ENCODE assay signal across 14 cellular contexts in genomic region chr11:95647805-95648379, GRCh38.
DNase-seq lines count a peak whose midpoint lies in the region; ATAC-seq and TF ChIP-seq lines count a peak whose summit lies in the region.
"Had no signal": no experiment of that assay in that cellular context is flagged by ENCODE, and none has a peak within 500 bp of the region (broad histone marks: within the 10 kb centered on the region; RNA-seq: fewer than 3 reads in every experiment).

No MANE protein-coding gene starts in this region.

- no peak for DNase-seq in CD4-positive, CD25-positive, alpha-beta regulatory T cell
- DNase-seq in breast epithelium (ENCODE audit: low spot score in 2 of 2) (no peak), mesenchymal stem cell (peak; percentile 10), smooth muscle cell (lab: John Stamatoyannopoulos, UW; ENCODE audit: unreplicated experiment) (no peak), NCI-H1105 (lab: John Stamatoyannopoulos, UW) (no peak), NCI-H2107 treated with DMSO at 0.1 percent for 48 hours (lab: John Stamatoyannopoulos, UW; ENCODE audit: unreplicated experiment) (no peak)
- no peak for DNase-seq in naive thymus-derived CD4-positive, alpha-beta T cell
- DNase-seq: activated CD8-positive, alpha-beta T cell treated with anti-CD3 and anti-CD28 coated beads, Interleukin-2, amount 10 ng/mL, durations not matched to agents 7 days and 5 days; anterior cingulate cortex; hippocampal formation; left cardiac atrium; NCI-H748 treated with DMSO at 0.1 percent for 48 hours had no signal

- H3K27ac ChIP-seq in CD4-positive, CD25-positive, alpha-beta regulatory T cell (ENCODE audit: insufficient read depth, low read length, poor library complexity, severe bottlenecking) = no peak overlapping the region
- H3K27ac ChIP-seq in breast epithelium = peak overlapping the region; percentile 65 to 78
- no peak overlapping the region for H3K27ac ChIP-seq in mesenchymal stem cell (ENCODE audit: low read length, poor library complexity, severe bottlenecking)
- peak overlapping the region; percentile 30 for H3K27ac ChIP-seq in smooth muscle cell (ENCODE audit: low read depth)
- H3K27ac ChIP-seq in naive thymus-derived CD4-positive, alpha-beta T cell (ENCODE audit: low read depth, low read length) = no peak overlapping the region

- H3K9ac ChIP-seq in mesenchymal stem cell (ENCODE audit: low read length) (peak overlapping the region; percentile 25), smooth muscle cell (ENCODE audit: low read depth) (no peak overlapping the region)

- H3K9me3 Mint-ChIP-seq in CD4-positive, CD25-positive, alpha-beta regulatory T cell = peaks cover 0 to 13% (median 3%) of the 10 kb centered on the region in 7 donors
- H3K9me3 Mint-ChIP-seq in naive thymus-derived CD4-positive, alpha-beta T cell = peaks cover 0 to 16% (median 5%) of the 10 kb centered on the region in 11 donors

- no peak overlapping the region for H4K91ac ChIP-seq in mesenchymal stem cell (ENCODE audit: low read length)

- H3K4me3 Mint-ChIP-seq in CD4-positive, CD25-positive, alpha-beta regulatory T cell = peak overlapping the region in 2 of 4 donors; percentile 48 to 63
- no peak overlapping the region for H3K4me3 Mint-ChIP-seq in naive thymus-derived CD4-positive, alpha-beta T cell
- H3K4me3 Mint-ChIP-seq: activated CD8-positive, alpha-beta T cell treated with anti-CD3 and anti-CD28 coated beads, Interleukin-2, amount 10 ng/mL, durations not matched to agents 7 days and 5 days had no signal

- H2BK120ac ChIP-seq in mesenchymal stem cell (ENCODE audit: low read depth, low read length) = no peak overlapping the region

- peaks cover 13% of the 10 kb centered on the region for H3K27me3 Mint-ChIP-seq in CD4-positive, CD25-positive, alpha-beta regulatory T cell
- H3K27me3 Mint-ChIP-seq in naive thymus-derived CD4-positive, alpha-beta T cell = no peaks in the 10 kb centered on the region

- peak overlapping the region; percentile 1 to 70 (median 63) for H3K27ac Mint-ChIP-seq in CD4-positive, CD25-positive, alpha-beta regulatory T cell
- H3K27ac Mint-ChIP-seq in naive thymus-derived CD4-positive, alpha-beta T cell = peak overlapping the region in 2 of 9 donors; percentile 9 to 75
- H3K27ac Mint-ChIP-seq: activated CD8-positive, alpha-beta T cell treated with anti-CD3 and anti-CD28 coated beads, Interleukin-2, amount 10 ng/mL, durations not matched to agents 7 days and 5 days had no signal

- H3K79me2 ChIP-seq in smooth muscle cell (ENCODE audit: low read depth) = no peaks in the 10 kb centered on the region

- H3F3A ChIP-seq in smooth muscle cell (ENCODE audit: low read depth) = peaks cover 12% of the 10 kb centered on the region

- no peaks in the 10 kb centered on the region for H3K4me1 ChIP-seq in CD4-positive, CD25-positive, alpha-beta regulatory T cell (ENCODE audit: control insufficient read depth, insufficient read depth, low read length, poor library complexity, severe bottlenecking)
- H3K4me1 ChIP-seq in breast epithelium (peaks cover 7 to 9% of the 10 kb centered on the region in 2 donors), mesenchymal stem cell (ENCODE audit: control insufficient read depth, insufficient read depth, low read depth, low read length) (no peaks in the 10 kb centered on the region), smooth muscle cell (ENCODE audit: low read depth) (peaks cover 14% of the 10 kb centered on the region)
- H3K4me1 ChIP-seq in naive thymus-derived CD4-positive, alpha-beta T cell (ENCODE audit: control insufficient read depth in 2 of 2, insufficient read depth in 2 of 2, low read length in 2 of 2) = no peaks in the 10 kb centered on the region

- no peaks in the 10 kb centered on the region for H3K79me1 ChIP-seq in mesenchymal stem cell (replicated peaks; ENCODE audit: low read length, poor library complexity, severe bottlenecking)

- H3K4me1 Mint-ChIP-seq in CD4-positive, CD25-positive, alpha-beta regulatory T cell = peaks cover 5 to 67% (median 28%) of the 10 kb centered on the region in 4 donors
- H3K4me1 Mint-ChIP-seq in naive thymus-derived CD4-positive, alpha-beta T cell = peaks cover 0 to 14% (median 6%) of the 10 kb centered on the region in 7 donors

- POLR2A ChIA-PET in naive thymus-derived CD4-positive, alpha-beta T cell (lab: Charles Lee) = interaction anchor here (0.6 to 1.7 kb wide), 5 partner anchors 15 to 486 kb away, joined by 3 to 4 read pairs (median 3); partner anchors contain the start of gene SESN3

- H2AK5ac ChIP-seq in mesenchymal stem cell (ENCODE audit: low read length, severe bottlenecking) = no peak overlapping the region

- no peak overlapping the region for H2BK12ac ChIP-seq in mesenchymal stem cell (ENCODE audit: low read length in 2 of 2)

- no peaks in the 10 kb centered on the region for H4K20me1 ChIP-seq in smooth muscle cell (ENCODE audit: low read depth)

- 83% methylated on average over 3 of the region's 3 CpGs for WGBS in mesenchymal stem cell
- 82% methylated on average over 3 of the region's 3 CpGs for WGBS in smooth muscle cell (ENCODE audit: low lambda C conversion rate)

- H2BK15ac ChIP-seq in mesenchymal stem cell (ENCODE audit: low read depth, poor library complexity, severe bottlenecking) = no peak overlapping the region

- peaks cover 3 to 7% of the 10 kb centered on the region in 2 experiments for H3K9me3 ChIP-seq in CD4-positive, CD25-positive, alpha-beta regulatory T cell (ENCODE audit: control insufficient read depth in 2 of 2, low read length in 2 of 2)
- H3K9me3 ChIP-seq in breast epithelium = no peaks in the 10 kb centered on the region
- peaks cover 2% of the 10 kb centered on the region for H3K9me3 ChIP-seq in mesenchymal stem cell (ENCODE audit: control insufficient read depth, low read length)
- H3K9me3 ChIP-seq in smooth muscle cell (replicated peaks; ENCODE audit: low read depth) = peaks cover 5% of the 10 kb centered on the region
- H3K9me3 ChIP-seq in naive thymus-derived CD4-positive, alpha-beta T cell (ENCODE audit: control insufficient read depth in 2 of 3, low read length in 3 of 3) = no peaks in the 10 kb centered on the region

- H3K27me3 ChIP-seq in CD4-positive, CD25-positive, alpha-beta regulatory T cell (ENCODE audit: control insufficient read depth, insufficient read depth, low read length) = no peaks in the 10 kb centered on the region
- no peaks in the 10 kb centered on the region for H3K27me3 ChIP-seq in breast epithelium
- H3K27me3 ChIP-seq in mesenchymal stem cell (ENCODE audit: control insufficient read depth in 1 of 2, insufficient read depth in 1 of 2, low read length in 2 of 2) = no peaks in the 10 kb centered on the region
- no peaks in the 10 kb centered on the region for H3K27me3 ChIP-seq in smooth muscle cell (ENCODE audit: low read depth)
- H3K27me3 ChIP-seq in naive thymus-derived CD4-positive, alpha-beta T cell (ENCODE audit: control insufficient read depth in 2 of 2, insufficient read depth in 2 of 2, low read length in 2 of 2) = no peaks in the 10 kb centered on the region

- H3K4me3 ChIP-seq in CD4-positive, CD25-positive, alpha-beta regulatory T cell (ENCODE audit: low read depth, low read length) = no peak overlapping the region
- H3K4me3 ChIP-seq in breast epithelium (no peak overlapping the region), mesenchymal stem cell (ENCODE audit: insufficient read depth in 1 of 2, low read depth in 1 of 2, low read length in 2 of 2) (peak overlapping the region in 1 of 2 experiments; percentile 20), smooth muscle cell (no peak overlapping the region)
- H3K4me3 ChIP-seq in naive thymus-derived CD4-positive, alpha-beta T cell (ENCODE audit: low read length) = no peak overlapping the region
- H3K4me3 ChIP-seq: skin epidermis had no signal

- no peak overlapping the region for H3K14ac ChIP-seq in mesenchymal stem cell (ENCODE audit: low read length in 2 of 2)

- H3K36me3 Mint-ChIP-seq in CD4-positive, CD25-positive, alpha-beta regulatory T cell = peaks cover 18% of the 10 kb centered on the region
- H3K36me3 Mint-ChIP-seq in naive thymus-derived CD4-positive, alpha-beta T cell = peaks cover 0 to 21% (median 5%) of the 10 kb centered on the region in 5 donors

- no peak overlapping the region for H2BK5ac ChIP-seq in mesenchymal stem cell (ENCODE audit: low read depth, low read length, poor library complexity, severe bottlenecking)

- no peak overlapping the region for H4K8ac ChIP-seq in mesenchymal stem cell (ENCODE audit: low read length)

- TF ChIP-seq CTCF in breast epithelium (IDR thresholded peaks at IDR 0.05) (no peak), smooth muscle cell (IDR thresholded peaks at IDR 0.05; ENCODE audit: borderline replicate concordance, insufficient read depth, poor library complexity, severe bottlenecking) (no peak)

- TF ChIP-seq POLR2A in breast epithelium (IDR thresholded peaks at IDR 0.05) = no peak

- no peak overlapping the region for H3K18ac ChIP-seq in mesenchymal stem cell (ENCODE audit: low read depth in 1 of 2, low read length in 2 of 2)

- intact Hi-C loops in breast epithelium (cut with DNase I; ENCODE audit: low total_unique reads) = no loop called here
- intact Hi-C loops in naive thymus-derived CD4-positive, alpha-beta T cell (cut with micrococcal nuclease) = no loop called here

- H3K23ac ChIP-seq in mesenchymal stem cell (ENCODE audit: low read length in 2 of 2) = no peak overlapping the region

- ATAC-seq in CD4-positive, CD25-positive, alpha-beta regulatory T cell (ENCODE audit: low read depth in 2 of 2) = no peak
- no peak for ATAC-seq in GM18498 (IDR thresholded peaks at IDR 0.05; ENCODE audit: unreplicated experiment)
- ATAC-seq in naive thymus-derived CD4-positive, alpha-beta T cell = no peak
- ATAC-seq: activated CD8-positive, alpha-beta T cell treated with anti-CD3 and anti-CD28 coated beads, Interleukin-2, amount 10 ng/mL, durations not matched to agents 7 days and 5 days; left cardiac atrium had no signal

- H3K36me3 ChIP-seq in CD4-positive, CD25-positive, alpha-beta regulatory T cell (ENCODE audit: control insufficient read depth, insufficient read depth, low read length) = peaks cover 2% of the 10 kb centered on the region
- no peaks in the 10 kb centered on the region for H3K36me3 ChIP-seq in breast epithelium
- H3K36me3 ChIP-seq in mesenchymal stem cell (ENCODE audit: control insufficient read depth in 1 of 2, insufficient read depth in 2 of 2, low read depth in 1 of 2, low read length in 2 of 2) = no peaks in the 10 kb centered on the region
- no peaks in the 10 kb centered on the region for H3K36me3 ChIP-seq in smooth muscle cell (ENCODE audit: low read depth)
- no peaks in the 10 kb centered on the region for H3K36me3 ChIP-seq in naive thymus-derived CD4-positive, alpha-beta T cell (ENCODE audit: control insufficient read depth in 2 of 3, insufficient read depth in 3 of 3, low read length in 3 of 3)

- H3K4ac ChIP-seq in mesenchymal stem cell (ENCODE audit: low read depth in 1 of 2, low read length in 2 of 2) = no peak overlapping the region

- H2AFZ ChIP-seq in mesenchymal stem cell (ENCODE audit: low read depth, low read length) = no peak overlapping the region
- H2AFZ ChIP-seq in smooth muscle cell (ENCODE audit: low read depth) = peak overlapping the region; percentile 87

- CTCF ChIA-PET in naive thymus-derived CD4-positive, alpha-beta T cell (lab: Charles Lee) = no interaction called here

- H3K4me2 ChIP-seq in mesenchymal stem cell (ENCODE audit: low read length, poor library complexity, severe bottlenecking) = no peak overlapping the region
- peak overlapping the region; percentile 41 for H3K4me2 ChIP-seq in smooth muscle cell

Comparison
In these comparisons a context has a peak if more than half of its experiments do, and no peak if none do; other contexts are left out.
1. H3K27ac ChIP-seq: peak in breast epithelium (2 of 2) and smooth muscle cell (single experiment); none in CD4-positive, CD25-positive, alpha-beta regulatory T cell (single experiment), mesenchymal stem cell (single experiment) and naive thymus-derived CD4-positive, alpha-beta T cell (single experiment).